ENCODE assay signal across 8 cellular contexts in the genomic region with DNA sequence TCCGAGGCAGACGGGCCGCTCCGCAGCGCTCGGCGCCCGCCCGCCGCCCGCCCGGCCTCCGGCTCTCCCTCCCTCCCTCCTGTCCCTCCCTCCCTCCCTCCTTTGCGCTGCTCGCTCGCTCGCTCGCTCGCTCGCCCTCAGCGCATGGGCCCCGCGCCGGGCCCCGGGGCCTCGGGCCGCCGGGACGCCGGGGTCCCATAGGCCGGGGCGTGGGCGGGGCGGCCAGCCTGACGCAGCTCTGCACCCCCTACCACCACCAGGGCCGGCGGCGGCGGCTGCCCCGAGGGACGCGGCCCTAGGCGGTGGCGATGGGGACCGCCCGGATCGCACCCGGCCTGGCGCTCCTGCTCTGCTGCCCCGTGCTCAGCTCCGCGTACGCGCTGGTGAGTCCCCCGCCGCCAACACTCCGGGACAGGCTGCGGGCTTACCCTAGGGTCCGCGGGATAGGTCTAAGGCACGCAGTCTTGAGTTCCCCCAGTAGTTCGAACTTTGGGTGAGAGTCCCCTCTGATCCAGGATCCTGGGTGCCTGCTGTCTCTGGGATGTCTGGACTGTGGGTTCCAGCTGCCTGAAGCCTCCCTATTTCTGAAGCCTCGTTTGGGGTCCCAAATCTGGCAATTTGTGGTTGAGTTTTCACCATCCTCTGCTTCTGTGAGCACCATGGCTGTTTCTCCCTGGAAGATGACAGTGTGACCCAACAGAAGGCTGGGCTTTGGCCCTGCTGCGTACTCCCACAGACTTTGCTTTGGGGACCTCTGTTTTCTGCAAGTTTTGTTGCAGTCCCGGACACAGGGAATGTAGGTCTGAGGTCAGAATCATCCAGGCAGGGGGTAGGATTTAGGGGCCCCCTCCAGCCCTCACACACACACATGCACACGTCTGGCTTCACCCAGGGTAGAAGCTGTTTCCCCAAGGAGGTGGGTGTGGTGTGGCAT. TPM values are rescaled to one million over a fixed set of nuclear protein-coding genes. Genes with fewer than 3 reads are reported as not detected.
DNase-seq lines count a peak whose midpoint lies in the region; ATAC-seq and TF ChIP-seq lines count a peak whose summit lies in the region.

No MANE protein-coding gene starts in this region.

- H3K36me3 Mint-ChIP-seq in activated naive CD4-positive, alpha-beta T cell treated with anti-CD3 and anti-CD28 coated beads, Interleukin-2, amount 10 ng/mL, durations not matched to agents 7 days and 5 days = no peaks in the 10 kb centered on the region
- peaks cover 12% of the 10 kb centered on the region for H3K36me3 Mint-ChIP-seq in type B pancreatic cell

- H3K4me1 Mint-ChIP-seq in activated naive CD4-positive, alpha-beta T cell treated with anti-CD3 and anti-CD28 coated beads, Interleukin-2, amount 10 ng/mL, durations not matched to agents 7 days and 5 days = peaks cover 8% of the 10 kb centered on the region
- H3K4me1 Mint-ChIP-seq in type B pancreatic cell (ENCODE audit: unreplicated experiment) = peaks cover 41% of the 10 kb centered on the region

- ATAC-seq in left colon = peak; percentile 67
- ATAC-seq in GM18498 (IDR thresholded peaks at IDR 0.05; ENCODE audit: unreplicated experiment) = no peak

- intact Hi-C loops in ascending aorta (cut with DNase I) = no loop called here
- intact Hi-C loops in left colon (cut with DNase I, micrococcal nuclease) = no loop called here

- no peak overlapping the region for H3K27ac Mint-ChIP-seq in activated naive CD4-positive, alpha-beta T cell treated with anti-CD3 and anti-CD28 coated beads, Interleukin-2, amount 10 ng/mL, durations not matched to agents 7 days and 5 days
- peak overlapping the region; percentile 21 for H3K27ac Mint-ChIP-seq in type B pancreatic cell

- TF ChIP-seq CTCF in ascending aorta (IDR thresholded peaks at IDR 0.05) = no peak
- TF ChIP-seq CTCF in type B pancreatic cell (conservative IDR thresholded peaks at IDR 0.05) = no peak

- peak overlapping the region; percentile 74 to 83 for H3K27ac ChIP-seq in ascending aorta

- H3K4me1 ChIP-seq in ascending aorta = peaks cover 6 to 15% of the 10 kb centered on the region in 2 donors

- H3K36me3 ChIP-seq in ascending aorta = no peaks in the 10 kb centered on the region

- H3K4me3 ChIP-seq in ascending aorta = peak overlapping the region; percentile 84 to 89

- H3K27me3 ChIP-seq in ascending aorta = no peaks in the 10 kb centered on the region

- peak; percentile 46 for DNase-seq in activated naive CD4-positive, alpha-beta T cell treated with anti-CD3 and anti-CD28 coated beads, Interleukin-2, amount 10 ng/mL, durations not matched to agents 7 days and 5 days
- no peak for DNase-seq in activated naive CD4-positive, alpha-beta T cell treated with anti-CD3 and anti-CD28 coated beads, Interleukin-2, amount 50 U/mL, for 16 hours
- DNase-seq in ascending aorta (ENCODE audit: low spot score in 2 of 2) (no peak), left colon (no peak), type B pancreatic cell (ENCODE audit: extremely low spot score, unreplicated experiment) (no peak), occipital lobe (lab: John Stamatoyannopoulos, UW) (no peak), medulla oblongata (ENCODE audit: extremely low spot score) (no peak)

- peaks cover 91% of the 10 kb centered on the region for H3K27me3 Mint-ChIP-seq in activated naive CD4-positive, alpha-beta T cell treated with anti-CD3 and anti-CD28 coated beads, Interleukin-2, amount 10 ng/mL, durations not matched to agents 7 days and 5 days
- peaks cover 34% of the 10 kb centered on the region for H3K27me3 Mint-ChIP-seq in type B pancreatic cell

- no peaks in the 10 kb centered on the region for H3K9me3 ChIP-seq in ascending aorta

- no peak overlapping the region for H3K4me3 Mint-ChIP-seq in activated naive CD4-positive, alpha-beta T cell treated with anti-CD3 and anti-CD28 coated beads, Interleukin-2, amount 10 ng/mL, durations not matched to agents 7 days and 5 days
- H3K4me3 Mint-ChIP-seq in type B pancreatic cell = peak overlapping the region; percentile 88

- no peaks in the 10 kb centered on the region for H3K9me3 Mint-ChIP-seq in activated naive CD4-positive, alpha-beta T cell treated with anti-CD3 and anti-CD28 coated beads, Interleukin-2, amount 10 ng/mL, durations not matched to agents 7 days and 5 days
- no peaks in the 10 kb centered on the region for H3K9me3 Mint-ChIP-seq in type B pancreatic cell

- CTCF ChIA-PET in activated naive CD4-positive, alpha-beta T cell treated with anti-CD3 and anti-CD28 coated beads, Interleukin-2, amount 10 ng/mL, durations not matched to agents 7 days and 5 days (lab: Charles Lee) = interaction anchor here (1.4 kb wide), 1 partner anchor 12 kb away, joined by 4 read pairs; no protein-coding TSS in a partner anchor

RNA-seq across cellular contexts. Expression of a gene that starts 6.0 kb away (rescaled TPM):
- total RNA-seq in ascending aorta (10.3 TPM), left colon (1 to 10 TPM; 1.4 to 1.7 TPM), type B pancreatic cell (ENCODE audit: low replicate concordance) (63.0 and 83.1 TPM in 2 replicates), occipital lobe (2.3 TPM)

RNA-seq across cellular contexts. Expression of a gene that starts 20.3 kb away (rescaled TPM):
- total RNA-seq in ascending aorta = 3.6 TPM
- total RNA-seq in left colon = under 1 TPM; 0.47 to 0.79 TPM
- total RNA-seq in type B pancreatic cell (ENCODE audit: low replicate concordance) = 5.4 and 20.8 TPM in 2 replicates
- not detected for total RNA-seq in occipital lobe
